31 cellular contexts compared by ENCODE assay signal in genomic region chr5:71528206-71528605, GRCh38. TPM values are rescaled to one million over a fixed set of nuclear protein-coding genes. Genes with fewer than 3 reads are reported as not detected.
DNase-seq lines count a peak whose midpoint lies in the region; ATAC-seq and TF ChIP-seq lines count a peak whose summit lies in the region.
"Had no signal": no experiment of that assay in that cellular context is flagged by ENCODE, and none has a peak within 500 bp of the region (broad histone marks: within the 10 kb centered on the region; RNA-seq: fewer than 3 reads in every experiment).

No MANE protein-coding gene starts in this region.

- POLR2A ChIA-PET in PC-9 (lab: Charles Lee; ENCODE audit: unreplicated experiment), result no interaction called here

- peaks cover under 1% of the 10 kb centered on the region for H3K4me1 ChIP-seq in osteoblast (ENCODE audit: insufficient read depth, low read length)
- no peaks in the 10 kb centered on the region for H3K4me1 ChIP-seq in upper lobe of left lung
- H3K4me1 ChIP-seq in PC-9 (replicated peaks; ENCODE audit: insufficient read depth), result no peaks in the 10 kb centered on the region
- H3K4me1 ChIP-seq: breast epithelium, colonic mucosa, HAP-1, prostate gland, sigmoid colon, uterus had no signal

- H3K27me3 ChIP-seq in osteoblast (ENCODE audit: insufficient read depth, low read length) (no peaks in the 10 kb centered on the region), upper lobe of left lung (no peaks in the 10 kb centered on the region), PC-9 (ENCODE audit: insufficient read depth, low read depth) (no peaks in the 10 kb centered on the region)
- H3K27me3 ChIP-seq: breast epithelium, colonic mucosa, neutrophil, sigmoid colon, uterus had no signal

- H3K36me3 ChIP-seq in osteoblast (ENCODE audit: insufficient read depth, low read length), result peaks cover 17% of the 10 kb centered on the region
- peaks cover 4 to 42% (median 17%) of the 10 kb centered on the region in 4 donors for H3K36me3 ChIP-seq in upper lobe of left lung
- H3K36me3 ChIP-seq in PC-9 (ENCODE audit: low read depth), result peaks cover 10% of the 10 kb centered on the region; the same call in 1 of the 2 replicates
- H3K36me3 ChIP-seq: colonic mucosa, uterus had no signal

- intact Hi-C loops in PC-9 (cut with micrococcal nuclease; ENCODE audit: unreplicated experiment), result no loop called here
- intact Hi-C loops in head of caudate nucleus (cut with DNase I), result no loop called here

- no peaks in the 10 kb centered on the region for H3K9me3 ChIP-seq in osteoblast (ENCODE audit: low read depth, low read length)
- no peaks in the 10 kb centered on the region for H3K9me3 ChIP-seq in upper lobe of left lung
- H3K9me3 ChIP-seq in PC-9 (ENCODE audit: insufficient read depth, low read depth), result no peaks in the 10 kb centered on the region
- H3K9me3 ChIP-seq: breast epithelium, colonic mucosa, HAP-1, neutrophil, prostate gland, sigmoid colon, thoracic aorta, uterus had no signal

- peak; percentile 26 for DNase-seq in GM03348 (ENCODE audit: low spot score)
- peak; percentile 3 for DNase-seq in MV-4-11 (lab: John Stamatoyannopoulos, UW)
- peak; percentile 11 for DNase-seq in epithelial cell of esophagus (ENCODE audit: low read depth)
- peak; percentile 66 for DNase-seq in osteoblast (ENCODE audit: insufficient read length, low spot score, missing footprints)
- DNase-seq in upper lobe of left lung, result no peak
- no peak for DNase-seq in PC-9
- no peak for DNase-seq in head of caudate nucleus
- DNase-seq: activated CD4-positive, alpha-beta T cell treated with anti-CD3 and anti-CD28 coated beads for 36 hours; activated CD8-positive, alpha-beta T cell treated with anti-CD3 and anti-CD28 coated beads, Interleukin-2, amount 10 ng/mL, durations not matched to agents 7 days and 5 days; activated gamma-delta T cell treated with Interleukin-2 at 50 U/mL for 16 hours; amniotic stem cell; CD8-positive, alpha-beta memory T cell; colonic mucosa; DMS 273 treated with DMSO at 0.1 percent for 48 hours; effector CD8-positive, alpha-beta T cell; erythroblast; islet precursor cell; left ventricle myocardium superior; MM.1S; NCI-H1436; NCI-H2107; NCI-H446; sigmoid colon; stimulated activated naive CD4-positive, alpha-beta T cell treated with Interleukin-2 at 50 U/mL for 16 hours; uterus had no signal

- H2AFZ ChIP-seq in osteoblast (ENCODE audit: low read length) (no peak overlapping the region), PC-9 (no peak overlapping the region)

- no peak overlapping the region for H3K4me3 ChIP-seq in epithelial cell of esophagus (ENCODE audit: low read length)
- H3K4me3 ChIP-seq in osteoblast (ENCODE audit: insufficient read depth, low read length), result no peak overlapping the region
- no peak overlapping the region for H3K4me3 ChIP-seq in upper lobe of left lung
- no peak overlapping the region for H3K4me3 ChIP-seq in PC-9
- H3K4me3 ChIP-seq: breast epithelium, colonic mucosa, HAP-1, K562, prostate gland, sigmoid colon, thoracic aorta, uterus had no signal

- H4K20me1 ChIP-seq in osteoblast (ENCODE audit: insufficient read depth, low read length) (no peaks in the 10 kb centered on the region), PC-9 (ENCODE audit: insufficient read depth) (no peaks in the 10 kb centered on the region)

- 82 to 84% methylated on average over 3 of the region's 3 CpGs for WGBS in upper lobe of left lung, 2 donors

- no peak for ATAC-seq in upper lobe of left lung (ENCODE audit: low FRiP score in 2 of 2)
- ATAC-seq: activated CD4-positive, alpha-beta T cell treated with anti-CD3 and anti-CD28 coated beads for 36 hours; activated CD8-positive, alpha-beta T cell treated with anti-CD3 and anti-CD28 coated beads, Interleukin-2, amount 10 ng/mL, durations not matched to agents 7 days and 5 days; K562; left ventricle myocardium superior had no signal

- H3K79me2 ChIP-seq in osteoblast (ENCODE audit: insufficient read depth, low read length), result no peaks in the 10 kb centered on the region
- H3K79me2 ChIP-seq in PC-9 (ENCODE audit: low read depth), result no peaks in the 10 kb centered on the region

- no TSS peak for BruUV-seq in PC-9 (replicated peaks; lab: Mats Ljungman, UMichigan)

- no peak for TF ChIP-seq POLR2A in upper lobe of left lung (IDR thresholded peaks at IDR 0.05)

- peaks cover 12% of the 10 kb centered on the region; the same call in 1 of the 2 replicates for H3F3A ChIP-seq in PC-9 (ENCODE audit: insufficient read depth, low read depth)

- no peaks in the 10 kb centered on the region for H3K9me2 ChIP-seq in PC-9 (ENCODE audit: insufficient read depth)

- TF ChIP-seq CTCF in epithelial cell of esophagus (IDR thresholded peaks at IDR 0.05; ENCODE audit: insufficient read depth, low read depth, low read length, missing control alignments), result no peak
- TF ChIP-seq CTCF in osteoblast (IDR thresholded peaks at IDR 0.05; ENCODE audit: extremely low read depth, low read depth, low read length), result no peak
- no peak for TF ChIP-seq CTCF in upper lobe of left lung (IDR thresholded peaks at IDR 0.05)
- no peak for TF ChIP-seq CTCF in PC-9 (conservative IDR thresholded peaks at IDR 0.05)

- CTCF ChIA-PET in PC-9 (lab: Charles Lee), result no interaction called here

- H3K27ac ChIP-seq in osteoblast (ENCODE audit: low read depth, low read length) (no peak overlapping the region), upper lobe of left lung (no peak overlapping the region), PC-9 (no peak overlapping the region)
- H3K27ac ChIP-seq: breast epithelium, colonic mucosa, neutrophil, prostate gland, sigmoid colon, thoracic aorta, uterus had no signal

- TF ChIP-seq EP300 in upper lobe of left lung (IDR thresholded peaks at IDR 0.05), result no peak

- H3K4me2 ChIP-seq in osteoblast (ENCODE audit: insufficient read depth, low read length) (no peak overlapping the region), PC-9 (no peak overlapping the region)

RNA-seq across cellular contexts. Expression of gene MCCC2, which starts 58.9 kb away (rescaled TPM):
- total RNA-seq in osteoblast (24.8 and 28.2 TPM in 2 replicates), upper lobe of left lung (10 to 100 TPM; 23.5 to 43.9 (median 34.4) TPM), PC-9 (2021) (77.3 and 87.0 TPM in 2 replicates)

Comparison
In these comparisons a context has a peak if more than half of its experiments do, and no peak if none do; other contexts are left out.
1. DNase-seq: peak in GM03348 (single experiment), MV-4-11 (single experiment), epithelial cell of esophagus (single experiment) and osteoblast (single experiment); none in upper lobe of left lung (0 of 2), PC-9 (0 of 2) and head of caudate nucleus (0 of 42).